ENCODE assay signal across 8 cellular contexts in genomic region chr5:169583101-169583423, GRCh38. TPM values are rescaled to one million over a fixed set of nuclear protein-coding genes. Genes with fewer than 3 reads are reported as not detected.
DNase-seq lines count a peak whose midpoint lies in the region; ATAC-seq and TF ChIP-seq lines count a peak whose summit lies in the region.

No MANE protein-coding gene starts in this region.

- H3K36me3 ChIP-seq in BLaER1 treated with 17β-estradiol and CSF1 and Interleukin-3, amounts not matched to agents 10 nM and 100 nM, result peaks cover 0 to 25% (median 4%) of the 10 kb centered on the region in 11 experiments; a peak in 10 of 22 replicates
- peaks cover 25% of the 10 kb centered on the region for H3K36me3 ChIP-seq in RWPE2 (ENCODE audit: low read depth)

- peak overlapping the region; percentile 75 to 95 (median 91) for H3K4me3 ChIP-seq in BLaER1 treated with 17β-estradiol and CSF1 and Interleukin-3, amounts not matched to agents 10 nM and 100 nM
- peak overlapping the region; percentile 88 for H3K4me3 ChIP-seq in RWPE2 (ENCODE audit: severe bottlenecking)
- peak overlapping the region; percentile 83 to 88 for H3K4me3 ChIP-seq in foreskin fibroblast (ENCODE audit: low read depth in 1 of 2, low read length in 2 of 2)

- peak; percentile 22 for ATAC-seq in GM21825 (IDR thresholded peaks at IDR 0.05; ENCODE audit: unreplicated experiment)
- ATAC-seq in RWPE2 (ENCODE audit: low read depth), result no peak; the same call in 1 of the 3 replicates
- peak; percentile 66 for ATAC-seq in sciatic nerve

- TF ChIP-seq CTCF in RWPE2 (IDR thresholded peaks at IDR 0.05; ENCODE audit: poor library complexity, severe bottlenecking) (no peak), foreskin fibroblast (IDR thresholded peaks at IDR 0.05; ENCODE audit: low read depth, low read length) (no peak)

- H3K4me1 ChIP-seq in BLaER1 treated with 17β-estradiol and CSF1 and Interleukin-3, amounts not matched to agents 10 nM and 100 nM, result peaks cover 12 to 23% (median 14%) of the 10 kb centered on the region in 10 experiments; a peak in 18 of 20 replicates
- H3K4me1 ChIP-seq in RWPE2 (ENCODE audit: insufficient read depth, poor library complexity, severe bottlenecking), result peaks cover 19% of the 10 kb centered on the region

- no peak for DNase-seq in RWPE2 (ENCODE audit: low spot score)
- no peak for DNase-seq in foreskin fibroblast
- no peak for DNase-seq in sciatic nerve (ENCODE audit: low spot score)
- DNase-seq in cortex of kidney (lab: John Stamatoyannopoulos, UW), result no peak
- DNase-seq in NCI-H2081 (lab: John Stamatoyannopoulos, UW), result no peak
- no peak for DNase-seq in SHP77 treated with DMSO at 0.1 percent for 48 hours (lab: John Stamatoyannopoulos, UW)

- no peaks in the 10 kb centered on the region for H3K27me3 ChIP-seq in BLaER1 treated with 17β-estradiol and CSF1 and Interleukin-3, amounts not matched to agents 10 nM and 100 nM
- H3K27me3 ChIP-seq in RWPE2 (ENCODE audit: insufficient read depth, poor library complexity, severe bottlenecking), result no peaks in the 10 kb centered on the region

- H3K4me2 ChIP-seq in BLaER1 treated with 17β-estradiol and CSF1 and Interleukin-3, amounts not matched to agents 10 nM and 100 nM, result peak overlapping the region; percentile 64 to 90 (median 79)

- H3K27ac ChIP-seq in BLaER1 treated with 17β-estradiol and CSF1 and Interleukin-3, amounts not matched to agents 10 nM and 100 nM, result peak overlapping the region; percentile 40 to 97 (median 90); a peak in 21 of 22 replicates
- peak overlapping the region; percentile 60 for H3K27ac ChIP-seq in RWPE2 (ENCODE audit: poor library complexity, severe bottlenecking)

- intact Hi-C loops in sciatic nerve (cut with DNase I), result no loop called here

- peak overlapping the region; percentile 74 to 97 (median 94) for H3K9ac ChIP-seq in BLaER1 treated with 17β-estradiol and CSF1 and Interleukin-3, amounts not matched to agents 10 nM and 100 nM

- peaks cover 0 to 20% (median 0%) of the 10 kb centered on the region in 11 experiments; a peak in 4 of 22 replicates for H4K20me1 ChIP-seq in BLaER1 treated with 17β-estradiol and CSF1 and Interleukin-3, amounts not matched to agents 10 nM and 100 nM

- H3K9me3 ChIP-seq in BLaER1 treated with 17β-estradiol and CSF1 and Interleukin-3, amounts not matched to agents 10 nM and 100 nM (replicated peaks in 1 of 11), result no peaks in the 10 kb centered on the region
- H3K9me3 ChIP-seq in RWPE2 (ENCODE audit: severe bottlenecking), result no peaks in the 10 kb centered on the region

RNA-seq across cellular contexts. Expression of gene SPDL1, which starts 0.5 kb away (rescaled TPM):
- 9.3 TPM for total RNA-seq in sciatic nerve

RNA-seq across cellular contexts. Expression of gene DOCK2, which starts 54.0 kb away (rescaled TPM):
- total RNA-seq in sciatic nerve, result 32.9 TPM
